1 cellular context compared by ENCODE assay signal in the genomic region with DNA sequence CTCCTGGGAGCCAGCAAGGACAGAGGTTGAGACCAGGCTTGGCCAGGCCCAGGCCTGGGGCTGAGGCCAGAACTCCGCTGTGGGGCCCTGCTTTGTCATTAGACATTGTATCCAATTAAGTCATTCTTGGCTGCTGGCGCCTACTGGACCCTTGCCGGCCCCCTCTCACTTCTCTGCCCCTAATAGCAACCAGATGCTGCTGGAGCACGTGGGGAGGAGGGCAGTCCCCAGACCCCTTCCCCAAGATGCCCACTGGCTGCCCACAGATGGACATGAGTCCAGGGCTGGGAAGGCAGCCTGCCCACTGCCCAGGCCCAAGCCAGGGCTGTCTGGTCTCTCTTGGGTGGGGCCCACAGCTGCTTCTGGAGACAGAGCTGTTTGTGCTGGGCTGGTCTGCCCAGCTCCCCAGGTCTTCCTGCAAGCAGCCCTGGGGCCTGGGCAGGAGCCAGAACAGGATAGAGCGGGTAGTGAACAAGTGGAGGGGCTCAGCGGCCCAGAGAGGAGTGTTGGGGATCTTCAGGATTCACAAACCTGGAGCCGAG.
TF ChIP-seq lines count a peak whose summit lies in the region.

No MANE protein-coding gene starts in this region.

TF ChIP-seq in SK-N-SH treated with all-trans-retinoic acid at 6 μM for 48 hours, 23 proteins besides CTCF, POLR2A, EP300 and RAD21 (continued from another document):
- TF ChIP-seq, protein P1, sequence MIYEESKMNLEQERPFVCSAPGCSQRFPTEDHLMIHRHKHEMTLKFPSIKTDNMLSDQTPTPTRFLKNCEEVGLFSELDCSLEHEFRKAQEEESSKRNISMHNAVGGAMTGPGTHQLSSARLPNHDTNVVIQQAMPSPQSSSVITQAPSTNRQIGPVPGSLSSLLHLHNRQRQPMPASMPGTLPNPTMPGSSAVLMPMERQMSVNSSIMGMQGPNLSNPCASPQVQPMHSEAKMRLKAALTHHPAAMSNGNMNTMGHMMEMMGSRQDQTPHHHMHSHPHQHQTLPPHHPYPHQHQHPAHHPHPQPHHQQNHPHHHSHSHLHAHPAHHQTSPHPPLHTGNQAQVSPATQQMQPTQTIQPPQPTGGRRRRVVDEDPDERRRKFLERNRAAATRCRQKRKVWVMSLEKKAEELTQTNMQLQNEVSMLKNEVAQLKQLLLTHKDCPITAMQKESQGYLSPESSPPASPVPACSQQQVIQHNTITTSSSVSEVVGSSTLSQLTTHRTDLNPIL (CRISPR knock-in tag; IDR thresholded peaks at IDR 0.05; ENCODE audit: low read depth): no peak
- no peak for TF ChIP-seq ESRRG (CRISPR knock-in tag; IDR thresholded peaks at IDR 0.05)
- TF ChIP-seq RARB (CRISPR knock-in tag; IDR thresholded peaks at IDR 0.05): no peak
- TF ChIP-seq TCF4 (CRISPR knock-in tag; IDR thresholded peaks at IDR 0.05; ENCODE audit: borderline replicate concordance): no peak
- no peak for TF ChIP-seq ZNF565 (CRISPR knock-in tag; conservative IDR thresholded peaks at IDR 0.05; ENCODE audit: low read depth)
- TF ChIP-seq, protein P2, sequence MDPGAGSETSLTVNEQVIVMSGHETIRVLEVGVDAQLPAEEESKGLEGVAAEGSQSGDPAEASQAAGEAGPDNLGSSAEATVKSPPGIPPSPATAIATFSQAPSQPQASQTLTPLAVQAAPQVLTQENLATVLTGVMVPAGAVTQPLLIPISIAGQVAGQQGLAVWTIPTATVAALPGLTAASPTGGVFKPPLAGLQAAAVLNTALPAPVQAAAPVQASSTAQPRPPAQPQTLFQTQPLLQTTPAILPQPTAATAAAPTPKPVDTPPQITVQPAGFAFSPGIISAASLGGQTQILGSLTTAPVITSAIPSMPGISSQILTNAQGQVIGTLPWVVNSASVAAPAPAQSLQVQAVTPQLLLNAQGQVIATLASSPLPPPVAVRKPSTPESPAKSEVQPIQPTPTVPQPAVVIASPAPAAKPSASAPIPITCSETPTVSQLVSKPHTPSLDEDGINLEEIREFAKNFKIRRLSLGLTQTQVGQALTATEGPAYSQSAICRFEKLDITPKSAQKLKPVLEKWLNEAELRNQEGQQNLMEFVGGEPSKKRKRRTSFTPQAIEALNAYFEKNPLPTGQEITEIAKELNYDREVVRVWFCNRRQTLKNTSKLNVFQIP (CRISPR knock-in tag; IDR thresholded peaks at IDR 0.05; ENCODE audit: borderline replicate concordance, low read depth): no peak
- no peak for TF ChIP-seq TOX (CRISPR knock-in tag; IDR thresholded peaks at IDR 0.05; ENCODE audit: borderline replicate concordance)
- no peak for TF ChIP-seq ARNTL (CRISPR knock-in tag; IDR thresholded peaks at IDR 0.05; ENCODE audit: borderline replicate concordance, low read depth)
- TF ChIP-seq ZNF70 (CRISPR knock-in tag; IDR thresholded peaks at IDR 0.05): no peak
- TF ChIP-seq, protein P3, sequence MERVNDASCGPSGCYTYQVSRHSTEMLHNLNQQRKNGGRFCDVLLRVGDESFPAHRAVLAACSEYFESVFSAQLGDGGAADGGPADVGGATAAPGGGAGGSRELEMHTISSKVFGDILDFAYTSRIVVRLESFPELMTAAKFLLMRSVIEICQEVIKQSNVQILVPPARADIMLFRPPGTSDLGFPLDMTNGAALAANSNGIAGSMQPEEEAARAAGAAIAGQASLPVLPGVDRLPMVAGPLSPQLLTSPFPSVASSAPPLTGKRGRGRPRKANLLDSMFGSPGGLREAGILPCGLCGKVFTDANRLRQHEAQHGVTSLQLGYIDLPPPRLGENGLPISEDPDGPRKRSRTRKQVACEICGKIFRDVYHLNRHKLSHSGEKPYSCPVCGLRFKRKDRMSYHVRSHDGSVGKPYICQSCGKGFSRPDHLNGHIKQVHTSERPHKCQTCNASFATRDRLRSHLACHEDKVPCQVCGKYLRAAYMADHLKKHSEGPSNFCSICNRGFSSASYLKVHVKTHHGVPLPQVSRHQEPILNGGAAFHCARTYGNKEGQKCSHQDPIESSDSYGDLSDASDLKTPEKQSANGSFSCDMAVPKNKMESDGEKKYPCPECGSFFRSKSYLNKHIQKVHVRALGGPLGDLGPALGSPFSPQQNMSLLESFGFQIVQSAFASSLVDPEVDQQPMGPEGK (CRISPR knock-in tag; IDR thresholded peaks at IDR 0.05; ENCODE audit: borderline replicate concordance): no peak
